25 cellular contexts compared by ENCODE assay signal in genomic region chr18:78562446-78563020, GRCh38.
DNase-seq lines count a peak whose midpoint lies in the region; ATAC-seq and TF ChIP-seq lines count a peak whose summit lies in the region.
"Had no signal": no experiment of that assay in that cellular context is flagged by ENCODE, and none has a peak within 500 bp of the region (broad histone marks: within the 10 kb centered on the region; RNA-seq: fewer than 3 reads in every experiment).

No MANE protein-coding gene starts in this region.

- intact Hi-C loops in dorsolateral prefrontal cortex (cut with DNase I): loop anchor here in 1 of 2 donors (5.0 kb wide), 1 partner anchor 55 kb away; no protein-coding TSS in a partner anchor

- H3K27ac ChIP-seq in dorsolateral prefrontal cortex (peak overlapping the region in 3 of 59 donors; percentile 23 to 49 (median 27)), tibial nerve (peak overlapping the region in 3 of 4 donors; percentile 17 to 66 (median 40))
- H3K27ac ChIP-seq: C4-2B, SK-N-MC had no signal

- peaks cover 0 to 11% (median 0%) of the 10 kb centered on the region in 4 donors for H3K4me1 ChIP-seq in tibial nerve

- H3K36me3 ChIP-seq in tibial nerve: no peaks in the 10 kb centered on the region

- no peaks in the 10 kb centered on the region for H3K36me3 Mint-ChIP-seq in neural crest cell (ENCODE audit: low read depth)
- no peaks in the 10 kb centered on the region for H3K36me3 Mint-ChIP-seq in activated T-cell treated with anti-CD3 and anti-CD28 coated beads, Interleukin-2, amount 50 U/mL, for 24 hours (ENCODE audit: low read depth)
- H3K36me3 Mint-ChIP-seq: CD8-positive, alpha-beta memory T cell had no signal

- H3K4me1 Mint-ChIP-seq in neural crest cell: peaks cover 24% of the 10 kb centered on the region
- H3K4me1 Mint-ChIP-seq in activated T-cell treated with anti-CD3 and anti-CD28 coated beads, Interleukin-2, amount 50 U/mL, for 24 hours (ENCODE audit: low read depth): no peaks in the 10 kb centered on the region
- H3K4me1 Mint-ChIP-seq: B cell; CD8-positive, alpha-beta memory T cell had no signal

- TF ChIP-seq CTCF in dorsolateral prefrontal cortex (IDR thresholded peaks at IDR 0.05 in 54 of 56, conservative IDR thresholded peaks at IDR 0.05 in 2 of 56; ENCODE audit: low read depth in 1 of 56, partially characterized antibody in 56 of 56) (no peak), neural crest cell (conservative IDR thresholded peaks at IDR 0.05) (no peak), tibial nerve (IDR thresholded peaks at IDR 0.05) (no peak)

- H3K27ac Mint-ChIP-seq in neural crest cell (ENCODE audit: unreplicated experiment): peak overlapping the region; percentile 71
- no peak overlapping the region for H3K27ac Mint-ChIP-seq in activated T-cell treated with anti-CD3 and anti-CD28 coated beads, Interleukin-2, amount 50 U/mL, for 24 hours
- H3K27ac Mint-ChIP-seq: B cell; CD8-positive, alpha-beta memory T cell had no signal

- 51 to 60% methylated on average over 41 to 42 of the region's 42 CpGs for WGBS in tibial nerve, 2 donors

- no peaks in the 10 kb centered on the region for H3K9me3 ChIP-seq in tibial nerve

- H3K27me3 ChIP-seq in dorsolateral prefrontal cortex: peaks cover 0 to 10% (median 0%) of the 10 kb centered on the region in 45 donors
- H3K27me3 ChIP-seq in tibial nerve: no peaks in the 10 kb centered on the region

- peaks cover 2% of the 10 kb centered on the region for H3K9me3 Mint-ChIP-seq in neural crest cell
- H3K9me3 Mint-ChIP-seq in activated T-cell treated with anti-CD3 and anti-CD28 coated beads, Interleukin-2, amount 50 U/mL, for 24 hours: peaks cover 10% of the 10 kb centered on the region

- DNase-seq in NCI-H774 (lab: John Stamatoyannopoulos, UW) (peak; percentile 11), dorsolateral prefrontal cortex (no peak), neural crest cell (ENCODE audit: low read depth, low spot score) (peak; percentile 25), tibial nerve (ENCODE audit: low spot score in 2 of 2) (no peak), HPDE6-E6E7 (ENCODE audit: extremely low spot score) (no peak)
- DNase-seq in activated T-cell treated with anti-CD3 and anti-CD28 coated beads, Interleukin-2, amount 50 U/mL, for 24 hours: no peak
- DNase-seq: CD8-positive, alpha-beta memory T cell; DMS 273 treated with DMSO at 0.1 percent for 48 hours; DMS79; EL; GF-D8; Karpas-422; MV-4-11; NCI-H1105; NCI-H1694; NCI-H2029 treated with DMSO at 0.1 percent for 48 hours; NCI-H226; NCI-H510A; NCI-H748 treated with DMSO at 0.1 percent for 48 hours; SIG-M5 had no signal

- H3K4me3 ChIP-seq in dorsolateral prefrontal cortex (peak overlapping the region in 51 of 59 donors; percentile 2 to 65 (median 33)), tibial nerve (peak overlapping the region in 3 of 4 donors; percentile 2 to 25 (median 24))
- H3K4me3 ChIP-seq: SK-N-MC had no signal

- no peak for TF ChIP-seq EP300 in tibial nerve (IDR thresholded peaks at IDR 0.05)

- ATAC-seq in GM18858 (IDR thresholded peaks at IDR 0.05; ENCODE audit: unreplicated experiment): no peak
- ATAC-seq: HepG2 had no signal

- TF ChIP-seq POLR2A in tibial nerve (IDR thresholded peaks at IDR 0.05): no peak

- peaks cover 3% of the 10 kb centered on the region for H3K27me3 Mint-ChIP-seq in neural crest cell (ENCODE audit: low read depth)
- peaks cover 5% of the 10 kb centered on the region for H3K27me3 Mint-ChIP-seq in activated T-cell treated with anti-CD3 and anti-CD28 coated beads, Interleukin-2, amount 50 U/mL, for 24 hours
- H3K27me3 Mint-ChIP-seq: B cell had no signal

- peak overlapping the region; percentile 25 for H3K4me3 Mint-ChIP-seq in neural crest cell
- no peak overlapping the region for H3K4me3 Mint-ChIP-seq in activated T-cell treated with anti-CD3 and anti-CD28 coated beads, Interleukin-2, amount 50 U/mL, for 24 hours
- H3K4me3 Mint-ChIP-seq: B cell; CD8-positive, alpha-beta memory T cell had no signal

Comparison
In these comparisons a context has a peak if more than half of its experiments do, and no peak if none do; other contexts are left out.
1. DNase-seq: peak in NCI-H774 (single experiment) and neural crest cell (single experiment); none in dorsolateral prefrontal cortex (0 of 10), tibial nerve (0 of 2), HPDE6-E6E7 (single experiment) and activated T-cell treated with anti-CD3 and anti-CD28 coated beads, Interleukin-2, amount 50 U/mL, for 24 hours (single experiment).